ENCODE assay signal across 9 cellular contexts in genomic region chr12:8681129-8681902, GRCh38. TPM values are rescaled to one million over a fixed set of nuclear protein-coding genes. Genes with fewer than 3 reads are reported as not detected.
DNase-seq lines count a peak whose midpoint lies in the region; ATAC-seq, FAIRE-seq and TF ChIP-seq lines count a peak whose summit lies in the region.
"Had no signal": no experiment of that assay in that cellular context is flagged by ENCODE, and none has a peak within 500 bp of the region (broad histone marks: within the 10 kb centered on the region; RNA-seq: fewer than 3 reads in every experiment).

No MANE protein-coding gene starts in this region.

- H3K4me1 ChIP-seq in left ventricle myocardium inferior: peaks cover 15% of the 10 kb centered on the region
- no peaks in the 10 kb centered on the region for H3K4me1 ChIP-seq in small intestine (ENCODE audit: control insufficient read depth in 2 of 2, insufficient read depth in 1 of 2, low read depth in 1 of 2, low read length in 1 of 2)
- H3K4me1 ChIP-seq in colonic mucosa: no peaks in the 10 kb centered on the region
- H3K4me1 ChIP-seq: adrenal gland had no signal

- intact Hi-C loops in left ventricle myocardium inferior (cut with micrococcal nuclease): loop anchor here (10.0 kb wide), 1 partner anchor 363 kb away; no protein-coding TSS in a partner anchor
- intact Hi-C loops in colonic mucosa (cut with DNase I): loop anchor here (5.0 to 10.0 kb wide), 4 partner anchors 143 to 361 kb away; partner anchors contain the start of gene A2ML1

- H3K9ac ChIP-seq in colonic mucosa (ENCODE audit: low read depth in 2 of 2, low read length in 2 of 2): no peak overlapping the region

- H3K9me3 ChIP-seq in left ventricle myocardium inferior (replicated peaks): peaks cover 5% of the 10 kb centered on the region
- H3K9me3 ChIP-seq in small intestine (ENCODE audit: control insufficient read depth, low read depth): no peaks in the 10 kb centered on the region
- H3K9me3 ChIP-seq in colonic mucosa: no peaks in the 10 kb centered on the region
- H3K9me3 ChIP-seq: adrenal gland had no signal

- no peaks in the 10 kb centered on the region for H3K9me3 Mint-ChIP-seq in glutamatergic neuron (ENCODE audit: unreplicated experiment)

- H3K27me3 Mint-ChIP-seq in glutamatergic neuron (ENCODE audit: unreplicated experiment): no peaks in the 10 kb centered on the region

- H3K27me3 ChIP-seq in left ventricle myocardium inferior (ENCODE audit: low read depth) (no peaks in the 10 kb centered on the region), small intestine (ENCODE audit: control insufficient read depth in 2 of 2, insufficient read depth in 2 of 2, low read length in 2 of 2) (no peaks in the 10 kb centered on the region), colonic mucosa (no peaks in the 10 kb centered on the region)
- H3K27me3 ChIP-seq: adrenal gland had no signal

- no peaks in the 10 kb centered on the region for H3K4me1 Mint-ChIP-seq in glutamatergic neuron (ENCODE audit: low read depth, unreplicated experiment)

- H3K27ac Mint-ChIP-seq in glutamatergic neuron (ENCODE audit: unreplicated experiment): no peak overlapping the region

- H3K4me3 Mint-ChIP-seq in glutamatergic neuron (ENCODE audit: unreplicated experiment): no peak overlapping the region

- 19 to 45% (median 30%) methylated on average over 11 of the region's 11 CpGs for WGBS in small intestine, 3 donors

- H3K36me3 ChIP-seq in left ventricle myocardium inferior: no peaks in the 10 kb centered on the region
- H3K36me3 ChIP-seq in small intestine (ENCODE audit: control insufficient read depth in 2 of 2, insufficient read depth in 2 of 2, low read length in 2 of 2): no peaks in the 10 kb centered on the region
- no peaks in the 10 kb centered on the region for H3K36me3 ChIP-seq in colonic mucosa
- H3K36me3 ChIP-seq: adrenal gland had no signal

- no peak for ATAC-seq in GM18502 (IDR thresholded peaks at IDR 0.05; ENCODE audit: poor library complexity, unreplicated experiment)

- no peak for FAIRE-seq in small intestine (lab: Jason Lieb, UNC)

- no peak for TF ChIP-seq CTCF in VCaP (conservative IDR thresholded peaks at IDR 0.05)
- no peak for TF ChIP-seq CTCF in left ventricle myocardium inferior (IDR thresholded peaks at IDR 0.05; ENCODE audit: borderline replicate concordance)
- TF ChIP-seq CTCF in colonic mucosa (IDR thresholded peaks at IDR 0.05): no peak
- no peak for TF ChIP-seq CTCF in glutamatergic neuron (IDR thresholded peaks at IDR 0.05; ENCODE audit: partially characterized antibody, unreplicated experiment)

- no peaks in the 10 kb centered on the region for H3K36me3 Mint-ChIP-seq in glutamatergic neuron (ENCODE audit: unreplicated experiment)

- peak; percentile 30 for DNase-seq in HT1080 (ENCODE audit: low read depth)
- DNase-seq in left ventricle myocardium inferior: no peak
- peak; percentile 81 for DNase-seq in small intestine
- no peak for DNase-seq in colonic mucosa
- DNase-seq in glutamatergic neuron: no peak
- no peak for DNase-seq in AML-193 (lab: John Stamatoyannopoulos, UW)

- 0 out of 2 replicates have a peak overlapping the region, but pooled peaks have one; percentile 10 for H3K27ac ChIP-seq in VCaP
- peak overlapping the region; percentile 81 for H3K27ac ChIP-seq in left ventricle myocardium inferior (replicated peaks)
- H3K27ac ChIP-seq in small intestine (ENCODE audit: low read depth in 1 of 2, low read length in 1 of 2): peak overlapping the region in 1 of 2 donors; percentile 19
- no peak overlapping the region for H3K27ac ChIP-seq in colonic mucosa

- H3K4me3 ChIP-seq in left ventricle myocardium inferior: peak overlapping the region; percentile 47
- H3K4me3 ChIP-seq in small intestine (ENCODE audit: low read depth in 1 of 2, low read length in 2 of 2): no peak overlapping the region
- no peak overlapping the region for H3K4me3 ChIP-seq in colonic mucosa
- H3K4me3 ChIP-seq: adrenal gland had no signal

RNA-seq across cellular contexts. Expression of gene RIMKLB, which starts 16.5 kb away (rescaled TPM):
- 18.0 and 20.3 TPM in 2 replicates for total RNA-seq in HT1080 (2014; rRNA removed; shearing (Covaris generic))
- polyA plus RNA-seq in HT1080 (2015; cell fraction: cytosol; rRNA removed): 12.2 and 12.3 TPM in 2 replicates
- polyA plus RNA-seq in HT1080 (2015; cell fraction: nucleus; rRNA removed): 84.3 and 86.9 TPM in 2 replicates
- 14.0 TPM for total RNA-seq in left ventricle myocardium inferior
- polyA plus RNA-seq in small intestine: 10 to 100 TPM in 2 of 3 donors, 1 to 10 TPM in 1; 9.5 to 42.7 (median 19.5) TPM
- total RNA-seq in colonic mucosa: 1 to 10 TPM; 4.3 to 6.0 TPM
- total RNA-seq in glutamatergic neuron (ENCODE audit: unreplicated experiment): 55.7 TPM

RNA-seq across cellular contexts. Expression of gene MFAP5, which starts 18.7 kb away (rescaled TPM):
- not detected in 2 replicates for total RNA-seq in HT1080 (2014; rRNA removed; shearing (Covaris generic))
- 0.24 and 0.31 TPM in 2 replicates for polyA plus RNA-seq in HT1080 (2015; cell fraction: cytosol; rRNA removed)
- polyA plus RNA-seq in HT1080 (2015; cell fraction: nucleus; rRNA removed): 0.72 and 1.3 TPM in 2 replicates
- total RNA-seq in left ventricle myocardium inferior (55.8 TPM), colonic mucosa (10 to 100 TPM in 1 of 2 donors, 1 to 10 TPM in 1; 4.6 to 12.1 TPM), glutamatergic neuron (ENCODE audit: unreplicated experiment) (not detected)
- polyA plus RNA-seq in small intestine: 10 to 100 TPM in 1 of 3 donors, 1 to 10 TPM in 1, not detected in 1; 1.4 to 48.2 TPM

Comparison
In these comparisons a context has a peak if more than half of its experiments do, and no peak if none do; other contexts are left out.
1. DNase-seq: peak in HT1080 (single experiment) and small intestine (single experiment); none in left ventricle myocardium inferior (single experiment), colonic mucosa (single experiment), glutamatergic neuron (single experiment) and AML-193 (0 of 2).